15 cellular contexts compared by ENCODE assay signal in the genomic region with DNA sequence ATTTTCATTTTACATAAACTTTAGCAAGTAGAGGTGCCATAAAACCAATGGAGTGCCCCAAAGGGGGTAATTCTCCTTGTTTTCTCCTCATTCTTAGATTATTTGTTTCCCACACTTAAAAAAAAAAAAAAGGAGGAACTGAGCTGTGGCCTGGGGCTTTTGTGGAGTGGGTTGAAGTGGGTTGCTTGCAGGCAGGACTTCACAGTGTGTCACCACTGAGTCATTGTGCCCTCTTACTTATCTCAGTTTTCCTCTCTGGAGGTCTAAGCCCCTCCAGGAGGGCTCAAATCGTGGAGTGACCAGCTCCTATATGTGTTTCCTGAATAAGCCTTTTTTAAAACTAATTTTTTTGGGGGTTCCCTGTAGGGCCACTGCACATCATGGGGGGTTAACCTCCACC.
DNase-seq lines count a peak whose midpoint lies in the region; TF ChIP-seq lines count a peak whose summit lies in the region.
"Had no signal": no experiment of that assay in that cellular context is flagged by ENCODE, and none has a peak within 500 bp of the region (broad histone marks: within the 10 kb centered on the region; RNA-seq: fewer than 3 reads in every experiment).

No MANE protein-coding gene starts in this region.

- peak overlapping the region; percentile 63 for H3K27ac Mint-ChIP-seq in neural progenitor cell
- H3K27ac Mint-ChIP-seq: CD8-positive, alpha-beta T cell had no signal

- peaks cover 4% of the 10 kb centered on the region for H3K9me3 Mint-ChIP-seq in neural progenitor cell
- H3K9me3 Mint-ChIP-seq: CD8-positive, alpha-beta T cell had no signal

- H3K4me2 ChIP-seq in neural progenitor cell = no peak overlapping the region
- H3K4me2 ChIP-seq: A549 had no signal

- H3K4me1 Mint-ChIP-seq in neural progenitor cell = peaks cover 43% of the 10 kb centered on the region

- H3F3A ChIP-seq in neural progenitor cell (ENCODE audit: low read depth) = peaks cover 14% of the 10 kb centered on the region

- no peak overlapping the region for H3K4me3 Mint-ChIP-seq in neural progenitor cell
- H3K4me3 Mint-ChIP-seq: CD8-positive, alpha-beta T cell had no signal

- TF ChIP-seq CTCF in HEK293 (tag by site-specific recombination; IDR thresholded peaks at IDR 0.05) = no peak
- no peak for TF ChIP-seq CTCF in neural progenitor cell (IDR thresholded peaks at IDR 0.05)

- H3K4me3 ChIP-seq in HEK293 (ENCODE audit: low read depth, low read length) = no peak overlapping the region
- no peak overlapping the region for H3K4me3 ChIP-seq in neural progenitor cell
- H3K4me3 ChIP-seq: A549, HAP-1, K562 had no signal

- H3K27me3 Mint-ChIP-seq in neural progenitor cell (ENCODE audit: insufficient read depth, low read depth) = peaks cover 12% of the 10 kb centered on the region

- H4K20me1 ChIP-seq in neural progenitor cell (ENCODE audit: low read depth) = peaks cover 4% of the 10 kb centered on the region

- H3K4me1 ChIP-seq in HEK293 (ENCODE audit: control insufficient read depth, insufficient read depth, low read length) (peaks cover 3% of the 10 kb centered on the region; the same call in 1 of the 2 replicates), neural progenitor cell (peaks cover 21% of the 10 kb centered on the region)
- H3K4me1 ChIP-seq: A549, BE2C, Caco-2, HAP-1 had no signal

- POLR2A ChIA-PET in HEK293 (lab: Yijun Ruan, JAX) = no interaction called here

- CTCF ChIA-PET in HEK293 (lab: Yijun Ruan, JAX) = interaction anchor here (1.0 kb wide), 1 partner anchor 106 kb away, joined by 4 read pairs; no protein-coding TSS in a partner anchor

- no peak overlapping the region for H3K9ac ChIP-seq in neural progenitor cell

- no peaks in the 10 kb centered on the region for H3K79me2 ChIP-seq in neural progenitor cell (ENCODE audit: low read depth)

- H2AFZ ChIP-seq in neural progenitor cell (replicated peaks) = no peak overlapping the region

- peak; percentile 46 for DNase-seq in RPMI7951 (ENCODE audit: low read depth)
- no peak for DNase-seq in neural progenitor cell (ENCODE audit: low spot score)
- DNase-seq in GM19240 (ENCODE audit: insufficient read length, low spot score) = no peak
- DNase-seq in ureter (ENCODE audit: low spot score) = no peak
- no peak for DNase-seq in NCI-H1092 treated with DMSO at 0.1 percent for 48 hours (lab: John Stamatoyannopoulos, UW)
- DNase-seq: BE2C; Caco-2; CD8-positive, alpha-beta T cell; DND-41; GOT3 had no signal

- H3K36me3 ChIP-seq in HEK293 (ENCODE audit: control insufficient read depth in 2 of 2, insufficient read depth in 1 of 2, low read length in 2 of 2) (no peaks in the 10 kb centered on the region), neural progenitor cell (no peaks in the 10 kb centered on the region)
- H3K36me3 ChIP-seq: BE2C, HAP-1 had no signal

- H3K27ac ChIP-seq in HEK293 (ENCODE audit: extremely low read depth, low read depth, low read length) = no peak overlapping the region
- H3K27ac ChIP-seq in neural progenitor cell = no peak overlapping the region
- H3K27ac ChIP-seq: A549, C4-2B had no signal

- peaks cover 2% of the 10 kb centered on the region for H3K36me3 Mint-ChIP-seq in neural progenitor cell
- H3K36me3 Mint-ChIP-seq: CD8-positive, alpha-beta T cell had no signal

- H3K9me3 ChIP-seq in HEK293 (ENCODE audit: control insufficient read depth, insufficient read depth, low read depth, low read length) (no peaks in the 10 kb centered on the region), neural progenitor cell (ENCODE audit: low read depth) (peaks cover 6% of the 10 kb centered on the region)
- H3K9me3 ChIP-seq: A549, BE2C, Caco-2, HAP-1 had no signal

- no peaks in the 10 kb centered on the region for H3K27me3 ChIP-seq in neural progenitor cell
- H3K27me3 ChIP-seq: BE2C had no signal

TF ChIP-seq in HEK293, 187 proteins besides CTCF, POLR2A, EP300 and RAD21:
- TF ChIP-seq ZNF133 (tag by site-specific recombination; IDR thresholded peaks at IDR 0.05) = no peak
- TF ChIP-seq, protein P1, sequence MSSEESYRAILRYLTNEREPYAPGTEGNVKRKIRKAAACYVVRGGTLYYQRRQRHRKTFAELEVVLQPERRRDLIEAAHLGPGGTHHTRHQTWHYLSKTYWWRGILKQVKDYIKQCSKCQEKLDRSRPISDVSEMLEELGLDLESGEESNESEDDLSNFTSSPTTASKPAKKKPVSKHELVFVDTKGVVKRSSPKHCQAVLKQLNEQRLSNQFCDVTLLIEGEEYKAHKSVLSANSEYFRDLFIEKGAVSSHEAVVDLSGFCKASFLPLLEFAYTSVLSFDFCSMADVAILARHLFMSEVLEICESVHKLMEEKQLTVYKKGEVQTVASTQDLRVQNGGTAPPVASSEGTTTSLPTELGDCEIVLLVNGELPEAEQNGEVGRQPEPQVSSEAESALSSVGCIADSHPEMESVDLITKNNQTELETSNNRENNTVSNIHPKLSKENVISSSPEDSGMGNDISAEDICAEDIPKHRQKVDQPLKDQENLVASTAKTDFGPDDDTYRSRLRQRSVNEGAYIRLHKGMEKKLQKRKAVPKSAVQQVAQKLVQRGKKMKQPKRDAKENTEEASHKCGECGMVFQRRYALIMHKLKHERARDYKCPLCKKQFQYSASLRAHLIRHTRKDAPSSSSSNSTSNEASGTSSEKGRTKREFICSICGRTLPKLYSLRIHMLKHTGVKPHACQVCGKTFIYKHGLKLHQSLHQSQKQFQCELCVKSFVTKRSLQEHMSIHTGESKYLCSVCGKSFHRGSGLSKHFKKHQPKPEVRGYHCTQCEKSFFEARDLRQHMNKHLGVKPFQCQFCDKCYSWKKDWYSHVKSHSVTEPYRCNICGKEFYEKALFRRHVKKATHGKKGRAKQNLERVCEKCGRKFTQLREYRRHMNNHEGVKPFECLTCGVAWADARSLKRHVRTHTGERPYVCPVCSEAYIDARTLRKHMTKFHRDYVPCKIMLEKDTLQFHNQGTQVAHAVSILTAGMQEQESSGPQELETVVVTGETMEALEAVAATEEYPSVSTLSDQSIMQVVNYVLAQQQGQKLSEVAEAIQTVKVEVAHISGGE (tag by site-specific recombination; conservative IDR thresholded peaks at IDR 0.05; ENCODE audit: low read depth) = no peak
- TF ChIP-seq ZIC2 (tag by site-specific recombination; IDR thresholded peaks at IDR 0.05) = peak; percentile 31
